In the genomic region with DNA sequence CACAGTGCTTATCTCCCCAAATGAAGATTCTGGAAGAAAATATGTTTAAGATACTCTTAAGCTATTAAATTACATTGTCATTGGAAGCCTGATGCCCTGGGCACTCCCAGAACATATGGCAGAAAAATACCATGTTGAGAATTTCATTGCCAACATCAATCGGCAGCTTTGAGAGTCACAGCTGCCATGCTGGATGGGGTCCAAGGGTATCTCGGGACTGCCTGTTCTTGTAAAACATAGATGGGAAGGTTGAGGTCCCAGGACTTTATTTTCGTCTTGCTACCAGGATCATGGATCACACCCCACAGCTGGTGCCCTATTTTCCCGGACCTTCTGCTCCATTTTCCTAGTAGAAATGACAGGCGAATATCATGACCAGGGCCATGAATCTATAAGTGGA, we compare ENCODE assay signal across 16 cellular contexts.
A peak's percentile ranks its signal among the peaks of the same experiment; 100 is the strongest.
DNase-seq lines count a peak whose midpoint lies in the region; ATAC-seq and TF ChIP-seq lines count a peak whose summit lies in the region.
"Had no signal": no experiment of that assay in that cellular context is flagged by ENCODE, and none has a peak within 500 bp of the region (broad histone marks: within the 10 kb centered on the region; RNA-seq: fewer than 3 reads in every experiment).

No MANE protein-coding gene starts in this region.

- H3K9me3 ChIP-seq in upper lobe of right lung = no peaks in the 10 kb centered on the region

- intact Hi-C loops in upper lobe of right lung (cut with DNase I) = no loop called here

- ATAC-seq in upper lobe of right lung = no peak
- ATAC-seq: GM23338 had no signal

- no peaks in the 10 kb centered on the region for H3K36me3 Mint-ChIP-seq in brain

- no peaks in the 10 kb centered on the region for H3K4me1 ChIP-seq in upper lobe of right lung

- no peak overlapping the region for H3K27ac ChIP-seq in upper lobe of right lung

- peak overlapping the region in 3 of 5 experiments; percentile 42 to 74 (median 45) for H3K27ac Mint-ChIP-seq in brain
- H3K27ac Mint-ChIP-seq: B cell; CD4-positive, alpha-beta T cell; GM23338 had no signal

- no peaks in the 10 kb centered on the region for H3K27me3 ChIP-seq in upper lobe of right lung

- TF ChIP-seq CTCF in brain (conservative IDR thresholded peaks at IDR 0.05) = no peak
- no peak for TF ChIP-seq CTCF in upper lobe of right lung (IDR thresholded peaks at IDR 0.05)

- H3K27me3 Mint-ChIP-seq in brain = no peaks in the 10 kb centered on the region
- H3K27me3 Mint-ChIP-seq: B cell had no signal

- H3K36me3 ChIP-seq in upper lobe of right lung = no peaks in the 10 kb centered on the region

- H3K4me3 ChIP-seq in upper lobe of right lung = no peak overlapping the region
- H3K4me3 ChIP-seq: GM23338 had no signal

- H3K9me3 Mint-ChIP-seq in brain = peaks cover 3 to 9% (median 7%) of the 10 kb centered on the region in 5 experiments
- H3K9me3 Mint-ChIP-seq: GM23338 had no signal

- DNase-seq in DMS 273 (lab: John Stamatoyannopoulos, UW; ENCODE audit: unreplicated experiment) = peak; percentile 97
- peak; percentile 96 for DNase-seq in NCI-H1694 (lab: John Stamatoyannopoulos, UW)
- DNase-seq in NCI-H446 treated with DMSO at 0.1 percent for 48 hours (lab: John Stamatoyannopoulos, UW) = peak; percentile 83
- DNase-seq in upper lobe of right lung = no peak
- DNase-seq in RKO (ENCODE audit: low spot score) = no peak
- no peak for DNase-seq in activated T-cell treated with anti-CD3 and anti-CD28 coated beads, Interleukin-2, amount 50 U/mL, for 1 hour
- no peak for DNase-seq in dermis blood vessel endothelial cell
- DNase-seq: C1 segment of cervical spinal cord; Calu3; CD4-positive, alpha-beta T cell; DND-41; GDM1; H7 had no signal

- H3K4me3 Mint-ChIP-seq in brain = no peak overlapping the region
- H3K4me3 Mint-ChIP-seq: B cell; CD4-positive, alpha-beta T cell; GM23338 had no signal

- H3K4me1 Mint-ChIP-seq in brain = peaks cover 21% of the 10 kb centered on the region
- H3K4me1 Mint-ChIP-seq: B cell had no signal

Comparison
In these comparisons a context has a peak if more than half of its experiments do, and no peak if none do; other contexts are left out.
1. DNase-seq: peak in DMS 273 (single experiment), NCI-H1694 (single experiment) and NCI-H446 treated with DMSO at 0.1 percent for 48 hours (single experiment); none in upper lobe of right lung (single experiment), RKO (single experiment), activated T-cell treated with anti-CD3 and anti-CD28 coated beads, Interleukin-2, amount 50 U/mL, for 1 hour (single experiment) and dermis blood vessel endothelial cell (single experiment).